ENCODE assay signal across 13 cellular contexts in genomic region chr6:90918361-90918760, GRCh38.
DNase-seq lines count a peak whose midpoint lies in the region; TF ChIP-seq lines count a peak whose summit lies in the region.
"Had no signal": no experiment of that assay in that cellular context is flagged by ENCODE, and none has a peak within 500 bp of the region (broad histone marks: within the 10 kb centered on the region; RNA-seq: fewer than 3 reads in every experiment).

No MANE protein-coding gene starts in this region.

- POLR2A ChIA-PET in GM10248 (lab: Yijun Ruan, JAX) = no interaction called here

- H3K9me3 ChIP-seq in WERI-Rb-1 (ENCODE audit: severe bottlenecking) (peaks cover 17% of the 10 kb centered on the region), right atrium auricular region (no peaks in the 10 kb centered on the region)
- H3K9me3 ChIP-seq: A549, BE2C, HAP-1 had no signal

- TF ChIP-seq CTCF in WERI-Rb-1 (IDR thresholded peaks at IDR 0.05; ENCODE audit: low read depth, low read length) (no peak), GM10248 (IDR thresholded peaks at IDR 0.05; ENCODE audit: control extremely low read depth, extremely low read depth, low read depth, missing control alignments) (no peak), right atrium auricular region (IDR thresholded peaks at IDR 0.05) (no peak)

- H3K36me3 ChIP-seq in WERI-Rb-1 (no peaks in the 10 kb centered on the region), right atrium auricular region (no peaks in the 10 kb centered on the region)
- H3K36me3 ChIP-seq: BE2C, HAP-1 had no signal

- DNase-seq in Kasumi-1 (lab: John Stamatoyannopoulos, UW) = peak; percentile 47 to 53
- peak; percentile 37 to 78 for DNase-seq in NOMO-1 (lab: John Stamatoyannopoulos, UW; ENCODE audit: unreplicated experiment in 2 of 2)
- peak; percentile 72 for DNase-seq in OCI-M1 (lab: John Stamatoyannopoulos, UW)
- no peak for DNase-seq in WERI-Rb-1
- no peak for DNase-seq in GM10248 (ENCODE audit: extremely low spot score)
- no peak for DNase-seq in EL
- DNase-seq in right atrium auricular region (ENCODE audit: low spot score) = no peak
- DNase-seq: BE2C; CD4-positive, alpha-beta memory T cell; DMS79 had no signal

- H3K4me3 ChIP-seq in WERI-Rb-1 (ENCODE audit: low read depth, low read length) (no peak overlapping the region), right atrium auricular region (no peak overlapping the region)
- H3K4me3 ChIP-seq: A549, HAP-1 had no signal

- CTCF ChIA-PET in GM10248 (lab: Yijun Ruan, JAX) = interaction anchor here (1.5 kb wide), 1 partner anchor 22 kb away, joined by 3 read pairs; no protein-coding TSS in a partner anchor

- no peaks in the 10 kb centered on the region for H3K4me1 ChIP-seq in right atrium auricular region
- H3K4me1 ChIP-seq: A549, BE2C, HAP-1 had no signal

- H3K27ac ChIP-seq in WERI-Rb-1 = no peak overlapping the region
- H3K27ac ChIP-seq in right atrium auricular region = no peak overlapping the region
- H3K27ac ChIP-seq: A549, C4-2B had no signal

- no peaks in the 10 kb centered on the region for H3K27me3 ChIP-seq in WERI-Rb-1 (ENCODE audit: insufficient read depth, low read depth, severe bottlenecking)
- no peaks in the 10 kb centered on the region for H3K27me3 ChIP-seq in right atrium auricular region
- H3K27me3 ChIP-seq: BE2C had no signal

Comparison
In these comparisons a context has a peak if more than half of its experiments do, and no peak if none do; other contexts are left out.
1. DNase-seq: peak in Kasumi-1 (2 of 2), NOMO-1 (2 of 2) and OCI-M1 (single experiment); none in WERI-Rb-1 (single experiment), GM10248 (single experiment), EL (single experiment) and right atrium auricular region (single experiment).